ENCODE assay signal across 10 cellular contexts in genomic region chr11:123628936-123629683, GRCh38. TPM values are rescaled to one million over a fixed set of nuclear protein-coding genes. Genes with fewer than 3 reads are reported as not detected.
DNase-seq lines count a peak whose midpoint lies in the region; ATAC-seq and TF ChIP-seq lines count a peak whose summit lies in the region.
"Had no signal": no experiment of that assay in that cellular context is flagged by ENCODE, and none has a peak within 500 bp of the region (broad histone marks: within the 10 kb centered on the region; RNA-seq: fewer than 3 reads in every experiment).

No MANE protein-coding gene starts in this region.

- H3K4me3 ChIP-seq in WERI-Rb-1 (ENCODE audit: low read depth, low read length) (no peak overlapping the region), trophoblast cell (ENCODE audit: low read depth, low read length) (peak overlapping the region; percentile 31), H7 (ENCODE audit: insufficient read depth, low read depth, low read length) (no peak overlapping the region)

- H3K4me1 ChIP-seq in trophoblast cell (ENCODE audit: control insufficient read depth in 1 of 2, insufficient read depth in 2 of 2, low read length in 2 of 2) = no peaks in the 10 kb centered on the region

- H3K27ac Mint-ChIP-seq in activated naive CD8-positive, alpha-beta T cell treated with anti-CD3 and anti-CD28 coated beads, Interleukin-2, amount 50 U/mL, for 24 hours = no peak overlapping the region

- no peak overlapping the region for H4K91ac ChIP-seq in trophoblast cell (ENCODE audit: low read depth, low read length)

- H2BK120ac ChIP-seq in trophoblast cell (ENCODE audit: insufficient read depth, low read length, poor library complexity) = no peak overlapping the region

- H3K14ac ChIP-seq in trophoblast cell (ENCODE audit: low read length) = no peak overlapping the region

- no peak overlapping the region for H3K4ac ChIP-seq in trophoblast cell (ENCODE audit: low read depth, low read length)

- no peak for TF ChIP-seq CTCF in WERI-Rb-1 (IDR thresholded peaks at IDR 0.05; ENCODE audit: low read depth, low read length)

- H3K23ac ChIP-seq in trophoblast cell (ENCODE audit: low read length) = no peak overlapping the region

- no peak overlapping the region for H3K9ac ChIP-seq in trophoblast cell (ENCODE audit: low read length)

- H2AFZ ChIP-seq in trophoblast cell (ENCODE audit: insufficient read depth, low read length, poor library complexity) = no peak overlapping the region

- no peaks in the 10 kb centered on the region for H3K4me1 Mint-ChIP-seq in activated naive CD8-positive, alpha-beta T cell treated with anti-CD3 and anti-CD28 coated beads, Interleukin-2, amount 50 U/mL, for 24 hours

- no peak overlapping the region for H3K4me3 Mint-ChIP-seq in activated naive CD8-positive, alpha-beta T cell treated with anti-CD3 and anti-CD28 coated beads, Interleukin-2, amount 50 U/mL, for 24 hours

- no peak overlapping the region for H4K8ac ChIP-seq in trophoblast cell (ENCODE audit: low read depth, low read length)

- H3K79me2 ChIP-seq in trophoblast cell (ENCODE audit: control insufficient read depth, insufficient read depth, low read length, poor library complexity) = no peaks in the 10 kb centered on the region

- peak; percentile 78 for ATAC-seq in Right ventricle myocardium inferior
- ATAC-seq in activated naive CD8-positive, alpha-beta T cell treated with anti-CD3 and anti-CD28 coated beads, Interleukin-2, amount 50 U/mL, for 24 hours = no peak

- H2BK12ac ChIP-seq in trophoblast cell (ENCODE audit: low read length) = no peak overlapping the region

- H3K18ac ChIP-seq in trophoblast cell (ENCODE audit: low read length) = no peak overlapping the region

- DNase-seq in GM03348 (ENCODE audit: low spot score) (peak; percentile 48), WERI-Rb-1 (peak; percentile 85), Right ventricle myocardium inferior (ENCODE audit: missing footprints) (peak; percentile 85), trophoblast cell (no peak), RPMI8226 (no peak), H7 (no peak)
- no peak for DNase-seq in stimulated activated CD8-positive, alpha-beta memory T cell treated with anti-CD3 and anti-CD28 coated beads, Interleukin-4, amount 100 ng/mL, for 48 hours
- DNase-seq in activated naive CD8-positive, alpha-beta T cell treated with anti-CD3 and anti-CD28 coated beads, Interleukin-2, amount 50 U/mL, for 24 hours = no peak
- DNase-seq: kidney glomerular epithelial cell had no signal

- peaks cover 30% of the 10 kb centered on the region for H3K36me3 ChIP-seq in WERI-Rb-1
- no peaks in the 10 kb centered on the region for H3K36me3 ChIP-seq in trophoblast cell (ENCODE audit: control insufficient read depth in 1 of 2, insufficient read depth in 2 of 2, low read length in 2 of 2)
- no peaks in the 10 kb centered on the region; the same call in 1 of the 2 replicates for H3K36me3 ChIP-seq in H7 (replicated peaks; ENCODE audit: control insufficient read depth, insufficient read depth, low read length)

- no peak overlapping the region for H4K12ac ChIP-seq in trophoblast cell (ENCODE audit: low read depth, low read length)

- H3K27ac ChIP-seq in WERI-Rb-1 (peak overlapping the region; percentile 61), trophoblast cell (ENCODE audit: low read depth, low read length) (no peak overlapping the region)

- H3K79me1 ChIP-seq in trophoblast cell (ENCODE audit: low read length) = no peaks in the 10 kb centered on the region

- peaks cover 7% of the 10 kb centered on the region for H3K27me3 Mint-ChIP-seq in activated naive CD8-positive, alpha-beta T cell treated with anti-CD3 and anti-CD28 coated beads, Interleukin-2, amount 50 U/mL, for 24 hours

- intact Hi-C loops in Right ventricle myocardium inferior (cut with DNase I) = no loop called here

- no peaks in the 10 kb centered on the region for H3K9me3 Mint-ChIP-seq in activated naive CD8-positive, alpha-beta T cell treated with anti-CD3 and anti-CD28 coated beads, Interleukin-2, amount 50 U/mL, for 24 hours

- no peaks in the 10 kb centered on the region for H3K36me3 Mint-ChIP-seq in activated naive CD8-positive, alpha-beta T cell treated with anti-CD3 and anti-CD28 coated beads, Interleukin-2, amount 50 U/mL, for 24 hours (ENCODE audit: low read depth)

- no peak overlapping the region for H2AK5ac ChIP-seq in trophoblast cell (ENCODE audit: low read length)

- H2BK5ac ChIP-seq in trophoblast cell (ENCODE audit: low read depth, low read length, poor library complexity) = no peak overlapping the region

- H3K4me2 ChIP-seq in trophoblast cell (ENCODE audit: low read length) = no peak overlapping the region

- H3K9me3 ChIP-seq in WERI-Rb-1 (ENCODE audit: severe bottlenecking) (no peaks in the 10 kb centered on the region), trophoblast cell (ENCODE audit: insufficient read depth, low read depth, low read length) (no peaks in the 10 kb centered on the region)

- H3K27me3 ChIP-seq in WERI-Rb-1 (ENCODE audit: insufficient read depth, low read depth, severe bottlenecking) (no peaks in the 10 kb centered on the region), trophoblast cell (ENCODE audit: insufficient read depth, low read length) (no peaks in the 10 kb centered on the region), H7 (ENCODE audit: control insufficient read depth, insufficient read depth, low read length) (no peaks in the 10 kb centered on the region)

- WGBS in trophoblast cell (ENCODE audit: extremely low coverage, insufficient coverage, insufficient read length) = no CpG with 5 or more reads among the region's 10 CpGs

RNA-seq across cellular contexts. Expression of gene SCN3B, which starts 25.3 kb away (rescaled TPM):
- total RNA-seq in Right ventricle myocardium inferior = 1.2 TPM
- 0.23 and 0.25 TPM in 2 replicates for polyA plus RNA-seq in trophoblast cell (2013)
- total RNA-seq in H7 (2014; rRNA removed; shearing (Covaris generic)) = 0.14 and 0.18 TPM in 2 replicates
- total RNA-seq: activated CD8-positive, alpha-beta memory T cell treated with anti-CD3 and anti-CD28 coated beads for 36 hours had no signal

Comparison
In these comparisons a context has a peak if more than half of its experiments do, and no peak if none do; other contexts are left out.
1. DNase-seq: peak in GM03348 (single experiment), WERI-Rb-1 (single experiment) and Right ventricle myocardium inferior (single experiment); none in trophoblast cell (0 of 2), RPMI8226 (single experiment), stimulated activated CD8-positive, alpha-beta memory T cell treated with anti-CD3 and anti-CD28 coated beads, Interleukin-4, amount 100 ng/mL, for 48 hours (single experiment), H7 (single experiment) and activated naive CD8-positive, alpha-beta T cell treated with anti-CD3 and anti-CD28 coated beads, Interleukin-2, amount 50 U/mL, for 24 hours (single experiment).